In genomic region chr6:107957909-107958688, GRCh38 we compare ENCODE assay signal across 8 cellular contexts. TPM values are rescaled to one million over a fixed set of nuclear protein-coding genes. Genes with fewer than 3 reads are reported as not detected.
DNase-seq lines count a peak whose midpoint lies in the region; ATAC-seq, FAIRE-seq and TF ChIP-seq lines count a peak whose summit lies in the region.

Gene SEC63, minus strand, starts transcription at chr6:107958208. Its CDS starts 199 bp downstream, at chr6:107958009.

- H3K27ac Mint-ChIP-seq in WTC11: peak within 1 kb of the TSS; percentile 85
- peak within 1 kb of the TSS; percentile 86 to 98 (median 97) for H3K27ac Mint-ChIP-seq in immature natural killer cell

- FAIRE-seq in bronchial epithelial cell (lab: Jason Lieb, UNC): no peak

- in situ Hi-C loops in GM18951 (cut with MboI; ENCODE audit: low sequenced_read_pairs, unreplicated experiment): no loop called here

- peak within 1 kb of the TSS; percentile 73 for H3K4me3 ChIP-seq in bronchial epithelial cell (ENCODE audit: low read depth, low read length)

- no peaks in the 10 kb centered on the region for H3K27me3 ChIP-seq in bronchial epithelial cell (ENCODE audit: control insufficient read depth, insufficient read depth, low read length)

- TF ChIP-seq CTCF in WTC11 (IDR thresholded peaks at IDR 0.05) (no peak), bronchial epithelial cell (IDR thresholded peaks at IDR 0.05; ENCODE audit: insufficient read depth, low read length, severe bottlenecking) (no peak)

- CTCF ChIA-PET in WTC11 (lab: Charles Lee): interaction anchor here (0.6 to 1.0 kb wide), 3 partner anchors 19 to 143 kb away, joined by 3 to 4 read pairs (median 3); no protein-coding TSS in a partner anchor

- DNase-seq in AG08396 (ENCODE audit: low spot score) (peak; percentile 98), NCI-H226 (peak; percentile 94), WTC11 (ENCODE audit: low spot score) (peak; percentile 91), bronchial epithelial cell (ENCODE audit: low read depth) (peak; percentile 82), immature natural killer cell (peak; percentile 95 to 98 (median 97)), smooth muscle cell of the brain vasculature (ENCODE audit: low read depth, low spot score) (peak; percentile 87)

- ATAC-seq in HG03175 (IDR thresholded peaks at IDR 0.05; ENCODE audit: unreplicated experiment): peak; percentile 93
- peak; percentile 96 for ATAC-seq in WTC11

- H3K4me3 Mint-ChIP-seq in WTC11: peak within 1 kb of the TSS; percentile 97
- peak within 1 kb of the TSS; percentile 98 to 99 (median 99) for H3K4me3 Mint-ChIP-seq in immature natural killer cell

- H3K36me3 Mint-ChIP-seq in WTC11 (peaks cover 15% of the 10 kb centered on the region), immature natural killer cell (no peaks in the 10 kb centered on the region)

- H3K27me3 Mint-ChIP-seq in WTC11 (ENCODE audit: low read depth): no peaks in the 10 kb centered on the region
- H3K27me3 Mint-ChIP-seq in immature natural killer cell (ENCODE audit: low read depth in 3 of 3): peaks cover 4 to 9% (median 9%) of the 10 kb centered on the region in 3 donors

- peaks cover 28% of the 10 kb centered on the region for H3K4me1 Mint-ChIP-seq in WTC11
- peaks cover 30 to 32% of the 10 kb centered on the region in 2 donors for H3K4me1 Mint-ChIP-seq in immature natural killer cell

- peak; percentile 84 for TF ChIP-seq POLR2A in GM18951 (IDR thresholded peaks at IDR 0.05; ENCODE audit: extremely low read depth, insufficient read depth, insufficient read length)

- POLR2A ChIA-PET in WTC11 (lab: Charles Lee): interaction anchor here (1.0 kb wide), 1 partner anchor 14 kb away, joined by 3 read pairs; no protein-coding TSS in a partner anchor

- no peaks in the 10 kb centered on the region for H3K9me3 Mint-ChIP-seq in WTC11
- no peaks in the 10 kb centered on the region for H3K9me3 Mint-ChIP-seq in immature natural killer cell

- H3K36me3 ChIP-seq in bronchial epithelial cell (ENCODE audit: control insufficient read depth, insufficient read depth, low read length): peaks cover 3% of the 10 kb centered on the region

TF ChIP-seq in WTC11, 78 proteins besides CTCF, POLR2A, EP300 and RAD21 (continues in another document):
- TF ChIP-seq TEAD4 (CRISPR knock-in tag; IDR thresholded peaks at IDR 0.05) (no peak), ZNF121 (CRISPR knock-in tag; IDR thresholded peaks at IDR 0.05) (no peak), ATF6 (CRISPR knock-in tag; IDR thresholded peaks at IDR 0.05) (no peak), ZNF281 (CRISPR knock-in tag; IDR thresholded peaks at IDR 0.05) (0 out of 2 replicates have a peak, but pooled peaks have one; percentile 25), KAT7 (CRISPR knock-in tag; IDR thresholded peaks at IDR 0.05; ENCODE audit: borderline replicate concordance) (peak; percentile 53; the same call in 1 of the 2 replicates), ETV6 (CRISPR knock-in tag; IDR thresholded peaks at IDR 0.05) (peak; percentile 61), FOXP1 (CRISPR knock-in tag; IDR thresholded peaks at IDR 0.05; ENCODE audit: borderline replicate concordance) (peak; percentile 72), ZBTB43 (CRISPR knock-in tag; IDR thresholded peaks at IDR 0.05) (peak; percentile 80; the same call in 1 of the 2 replicates), IRF1 (CRISPR knock-in tag; IDR thresholded peaks at IDR 0.05) (0 out of 2 replicates have a peak, but pooled peaks have one; percentile 34), MAX (CRISPR knock-in tag; IDR thresholded peaks at IDR 0.05) (peak; percentile 80), SP1 (CRISPR knock-in tag; conservative IDR thresholded peaks at IDR 0.05) (peak; percentile 82), CREM (CRISPR knock-in tag; IDR thresholded peaks at IDR 0.05) (0 out of 2 replicates have a peak, but pooled peaks have one; percentile 67), TCF7 (CRISPR knock-in tag; IDR thresholded peaks at IDR 0.05; ENCODE audit: low read depth) (peak; percentile 51; the same call in 1 of the 2 replicates), FOXK1 (CRISPR knock-in tag; IDR thresholded peaks at IDR 0.05) (peak; percentile 70), PRDM15 (CRISPR knock-in tag; IDR thresholded peaks at IDR 0.05) (no peak), SMAD3 (CRISPR knock-in tag; IDR thresholded peaks at IDR 0.05; ENCODE audit: borderline replicate concordance) (no peak)

RNA-seq across cellular contexts. Expression of gene SEC63, which starts in this region (rescaled TPM):
- total RNA-seq in WTC11 (2021): 68.0 to 97.6 TPM (median 71.2 TPM) in 3 replicates
- 19.7 and 31.1 TPM in 2 replicates for total RNA-seq in bronchial epithelial cell
- polyA plus RNA-seq in immature natural killer cell: 10 to 100 TPM; 27.0 to 34.4 (median 31.0) TPM

Comparison
In these comparisons a context has a peak if more than half of its experiments do, and no peak if none do; other contexts are left out.
1. Peak in every context shown above with its lines: DNase-seq, ATAC-seq and H3K4me3 ChIP-seq.